19 cellular contexts compared by ENCODE assay signal in the genomic region with DNA sequence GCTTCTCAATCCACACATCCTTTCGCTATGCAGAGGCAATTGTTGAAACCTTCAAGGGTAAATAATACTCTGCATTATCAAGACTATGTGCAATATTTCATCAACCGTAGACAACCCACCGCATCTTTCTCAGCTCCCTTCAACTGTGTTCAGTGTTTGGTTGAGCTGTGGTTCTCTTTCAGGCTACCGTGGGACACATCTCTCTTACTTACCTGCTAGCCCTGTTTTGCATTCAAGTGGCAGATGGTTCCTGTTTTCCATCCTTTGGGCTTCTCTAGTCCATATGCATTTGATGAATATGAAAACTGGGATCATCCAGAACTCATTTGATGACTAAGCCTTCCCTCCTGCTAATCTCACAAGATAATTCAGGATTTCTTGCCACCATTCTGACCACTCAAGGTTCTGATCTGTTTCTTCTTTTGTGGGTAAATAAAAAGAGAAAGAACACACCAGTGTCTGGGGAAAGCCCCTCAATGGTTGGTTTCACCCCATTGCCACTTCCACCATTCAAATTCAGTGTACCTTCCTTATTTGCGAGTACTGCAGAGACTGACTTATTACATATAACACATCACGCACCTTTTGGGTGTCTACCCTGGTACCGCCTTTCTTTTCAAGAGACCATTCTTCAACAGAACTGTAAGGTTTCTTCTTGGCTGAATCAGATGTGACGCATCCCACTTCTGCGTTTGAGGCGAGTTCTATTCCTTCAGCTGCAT.
A peak's percentile ranks its signal among the peaks of the same experiment; 100 is the strongest.
DNase-seq lines count a peak whose midpoint lies in the region; ATAC-seq and TF ChIP-seq lines count a peak whose summit lies in the region.
"Had no signal": no experiment of that assay in that cellular context is flagged by ENCODE, and none has a peak within 500 bp of the region (broad histone marks: within the 10 kb centered on the region; RNA-seq: fewer than 3 reads in every experiment).

No MANE protein-coding gene starts in this region.

- H3K9ac ChIP-seq in OCI-LY3 (ENCODE audit: low read length) = no peak overlapping the region
- H3K9ac ChIP-seq: GM23248, KMS-11 had no signal

- no peaks in the 10 kb centered on the region for H3K4me1 Mint-ChIP-seq in natural killer cell
- H3K4me1 Mint-ChIP-seq: CD8-positive, alpha-beta memory T cell had no signal

- intact Hi-C loops in natural killer cell (cut with micrococcal nuclease) = loop anchor here (10.0 kb wide), 1 partner anchor 55 kb away; no protein-coding TSS in a partner anchor

- H3K4me3 Mint-ChIP-seq in natural killer cell = no peak overlapping the region
- H3K4me3 Mint-ChIP-seq: CD8-positive, alpha-beta memory T cell had no signal

- H3K4me2 ChIP-seq in OCI-LY3 (ENCODE audit: low read length) = peak overlapping the region; percentile 74
- H3K4me2 ChIP-seq: KMS-11 had no signal

- H3K27ac ChIP-seq in OCI-LY3 (ENCODE audit: low read length) = peak overlapping the region; percentile 32; the same call in 1 of the 2 replicates
- no peak overlapping the region for H3K27ac ChIP-seq in caudate nucleus (ENCODE audit: low read depth, low read length)
- H3K27ac ChIP-seq: GM23248, KMS-11, SK-N-MC had no signal

- H3K36me3 ChIP-seq in OCI-LY3 (replicated peaks; ENCODE audit: low read depth, low read length) = no peaks in the 10 kb centered on the region
- H3K36me3 ChIP-seq: HAP-1 had no signal

- DNase-seq in germinal center (ENCODE audit: low spot score) = peak; percentile 80
- no peak for DNase-seq in LoVo (ENCODE audit: low spot score)
- no peak for DNase-seq in natural killer cell
- no peak for DNase-seq in NCI-H1436 (lab: John Stamatoyannopoulos, UW)
- DNase-seq in caudate nucleus (lab: John Stamatoyannopoulos, UW) = no peak
- DNase-seq: C1 segment of cervical spinal cord; CD8-positive, alpha-beta memory T cell; DMS79; GM23248; NCI-H1417 treated with DMSO at 0.1 percent for 48 hours; NCI-H2029; NCI-H2171; NCI-H748 treated with DMSO at 0.1 percent for 48 hours; SHP77 had no signal

- peak overlapping the region; percentile 54 for H3K4me3 ChIP-seq in OCI-LY3 (ENCODE audit: low read length)
- H3K4me3 ChIP-seq: GM23248, HAP-1, SK-N-MC had no signal

- no peak overlapping the region for H3K27ac Mint-ChIP-seq in natural killer cell
- H3K27ac Mint-ChIP-seq: CD8-positive, alpha-beta memory T cell had no signal

- no peaks in the 10 kb centered on the region for H3K36me3 Mint-ChIP-seq in natural killer cell
- H3K36me3 Mint-ChIP-seq: CD8-positive, alpha-beta memory T cell had no signal

- peaks cover 0 to 19% of the 10 kb centered on the region in 2 donors for H3K27me3 Mint-ChIP-seq in natural killer cell (ENCODE audit: low read depth in 2 of 2)

- H3K27me3 ChIP-seq in OCI-LY3 (ENCODE audit: low read depth, low read length) = peaks cover 25% of the 10 kb centered on the region

- no peaks in the 10 kb centered on the region for H3K79me2 ChIP-seq in OCI-LY3 (ENCODE audit: low read length)

- ATAC-seq in HG02759 (IDR thresholded peaks at IDR 0.05; ENCODE audit: unreplicated experiment) (peak; percentile 42), natural killer cell (no peak)

- peaks cover 72% of the 10 kb centered on the region for H3K4me1 ChIP-seq in OCI-LY3 (ENCODE audit: low read length)
- H3K4me1 ChIP-seq: HAP-1 had no signal

- H3K9me3 ChIP-seq in OCI-LY3 (ENCODE audit: insufficient read depth, low read length) = no peaks in the 10 kb centered on the region
- H3K9me3 ChIP-seq: HAP-1 had no signal

- TF ChIP-seq CTCF in OCI-LY3 (IDR thresholded peaks at IDR 0.05; ENCODE audit: low read depth, low read length) (no peak), natural killer cell (IDR thresholded peaks at IDR 0.05) (no peak)

- H4K20me1 ChIP-seq in OCI-LY3 (ENCODE audit: insufficient read depth, low read length) = no peaks in the 10 kb centered on the region

- H2AFZ ChIP-seq in OCI-LY3 (ENCODE audit: low read depth, low read length) = no peak overlapping the region; the same call in 1 of the 2 replicates
- H2AFZ ChIP-seq: GM23248 had no signal

- no peaks in the 10 kb centered on the region for H3K9me3 Mint-ChIP-seq in natural killer cell
